In genomic region chr1:246377606-246378005, GRCh38 we compare ENCODE assay signal across 7 cellular contexts.
"Had no signal": no experiment of that assay in that cellular context is flagged by ENCODE, and none has a peak within 500 bp of the region (broad histone marks: within the 10 kb centered on the region; RNA-seq: fewer than 3 reads in every experiment).

No MANE protein-coding gene starts in this region.

- H3K27ac Mint-ChIP-seq: H9, IgD-negative memory B cell had no signal

- FAIRE-seq: H1, H54 had no signal

- H3K9ac ChIP-seq: GM23248 had no signal

- H3K4me1 Mint-ChIP-seq: IgD-negative memory B cell had no signal

- H3K27ac ChIP-seq: GM23248 had no signal

- DNase-seq: GM23248, H9, HCEC 1CT, KG1 had no signal

- H3K9me3 Mint-ChIP-seq: H9, IgD-negative memory B cell had no signal

- H3K27me3 Mint-ChIP-seq: IgD-negative memory B cell had no signal

- H2AFZ ChIP-seq: GM23248 had no signal

- H3K4me3 Mint-ChIP-seq: H9, IgD-negative memory B cell had no signal

- H3K4me3 ChIP-seq: GM23248 had no signal
